In the genomic region with DNA sequence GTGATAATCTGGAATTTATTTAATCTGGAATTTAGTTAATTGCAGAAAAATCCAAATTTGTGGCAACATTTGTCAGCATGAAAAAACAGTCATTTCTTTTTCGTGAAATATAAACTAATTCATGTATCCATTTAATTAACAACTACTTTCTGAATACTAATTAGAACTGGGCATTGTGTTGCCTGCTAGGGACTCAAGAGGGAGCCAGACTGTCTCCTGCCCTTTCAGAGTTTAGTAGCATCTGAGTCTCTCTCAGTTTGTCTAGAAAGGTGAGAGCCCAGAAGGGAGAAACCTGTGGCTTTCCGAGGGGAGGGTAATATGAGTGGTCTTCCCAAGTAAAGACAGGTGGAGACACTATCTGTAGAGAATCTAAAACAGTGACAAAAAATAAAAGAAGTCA, we compare ENCODE assay signal across 8 cellular contexts.
DNase-seq lines count a peak whose midpoint lies in the region; ATAC-seq and TF ChIP-seq lines count a peak whose summit lies in the region.

No MANE protein-coding gene starts in this region.

- no peak overlapping the region for H3K4me3 Mint-ChIP-seq in activated T-helper 1 cell treated with anti-CD3 and anti-CD28 coated beads, Interleukin-12 subunit alpha, Interleukin-12 subunit beta, Interleukin-2, Interleukin-4 antibody, amounts not matched to agents 30 ng/mL and 10 ng/mL and 1 ng/mL, durations not matched to agents 14 hours and 24 hours and 36 hours

- H3K27ac Mint-ChIP-seq in activated T-helper 1 cell treated with anti-CD3 and anti-CD28 coated beads, Interleukin-12 subunit alpha, Interleukin-12 subunit beta, Interleukin-2, Interleukin-4 antibody, amounts not matched to agents 30 ng/mL and 10 ng/mL and 1 ng/mL, durations not matched to agents 14 hours and 24 hours and 36 hours = no peak overlapping the region

- H3K36me3 ChIP-seq in GM06990 (ENCODE audit: control insufficient read depth, insufficient read depth, low read length) = no peaks in the 10 kb centered on the region

- peak; percentile 67 for TF ChIP-seq CTCF in GM06990 (IDR thresholded peaks at IDR 0.05; ENCODE audit: insufficient read depth, low read length, poor library complexity, severe bottlenecking)
- peak; percentile 76 for TF ChIP-seq CTCF in epithelial cell of esophagus (IDR thresholded peaks at IDR 0.05; ENCODE audit: insufficient read depth, low read depth, low read length, missing control alignments)

- DNase-seq in GM06990 (ENCODE audit: extremely low read depth, insufficient read length) (no peak), epithelial cell of esophagus (ENCODE audit: low read depth) (peak; percentile 59), GOT3 (lab: John Stamatoyannopoulos, UW) (no peak), Ammon's horn (ENCODE audit: low spot score) (no peak)
- DNase-seq in activated T-helper 1 cell treated with anti-CD3 and anti-CD28 coated beads, Interleukin-12 subunit alpha, Interleukin-12 subunit beta, Interleukin-2, Interleukin-4 antibody, amounts not matched to agents 30 ng/mL and 10 ng/mL and 1 ng/mL, durations not matched to agents 14 hours and 24 hours and 36 hours (ENCODE audit: low spot score) = no peak
- DNase-seq in activated CD4-positive, alpha-beta T cell treated with anti-CD3 and anti-CD28 coated beads, Interleukin-2, amount 50 U/mL, for 1 hour = no peak

- no peaks in the 10 kb centered on the region for H3K4me1 Mint-ChIP-seq in activated T-helper 1 cell treated with anti-CD3 and anti-CD28 coated beads, Interleukin-12 subunit alpha, Interleukin-12 subunit beta, Interleukin-2, Interleukin-4 antibody, amounts not matched to agents 30 ng/mL and 10 ng/mL and 1 ng/mL, durations not matched to agents 14 hours and 24 hours and 36 hours (ENCODE audit: low read depth)

- H3K36me3 Mint-ChIP-seq in activated T-helper 1 cell treated with anti-CD3 and anti-CD28 coated beads, Interleukin-12 subunit alpha, Interleukin-12 subunit beta, Interleukin-2, Interleukin-4 antibody, amounts not matched to agents 30 ng/mL and 10 ng/mL and 1 ng/mL, durations not matched to agents 14 hours and 24 hours and 36 hours (ENCODE audit: low read depth) = no peaks in the 10 kb centered on the region

- intact Hi-C loops in activated T-helper 1 cell treated with anti-CD3 and anti-CD28 coated beads, Interleukin-12 subunit alpha, Interleukin-12 subunit beta, Interleukin-2, Interleukin-4 antibody, amounts not matched to agents 30 ng/mL and 10 ng/mL and 1 ng/mL, durations not matched to agents 14 hours and 24 hours and 36 hours (cut with micrococcal nuclease) = loop anchor here (1.0 kb wide), 1 partner anchor 257 kb away; no protein-coding TSS in a partner anchor

- H3K9me3 Mint-ChIP-seq in activated T-helper 1 cell treated with anti-CD3 and anti-CD28 coated beads, Interleukin-12 subunit alpha, Interleukin-12 subunit beta, Interleukin-2, Interleukin-4 antibody, amounts not matched to agents 30 ng/mL and 10 ng/mL and 1 ng/mL, durations not matched to agents 14 hours and 24 hours and 36 hours = no peaks in the 10 kb centered on the region

- H3K27me3 ChIP-seq in GM06990 (replicated peaks; ENCODE audit: control insufficient read depth, insufficient read depth, low read length) = no peaks in the 10 kb centered on the region; the same call in 1 of the 2 replicates

- H3K4me3 ChIP-seq in GM06990 (replicated peaks; ENCODE audit: low read depth, low read length) (no peak overlapping the region), epithelial cell of esophagus (ENCODE audit: low read length) (no peak overlapping the region)

- peak; percentile 64 for ATAC-seq in GM19467 (IDR thresholded peaks at IDR 0.05; ENCODE audit: unreplicated experiment)
- ATAC-seq in HG03520 (IDR thresholded peaks at IDR 0.05; ENCODE audit: unreplicated experiment) = peak; percentile 65

- H3K27me3 Mint-ChIP-seq in activated T-helper 1 cell treated with anti-CD3 and anti-CD28 coated beads, Interleukin-12 subunit alpha, Interleukin-12 subunit beta, Interleukin-2, Interleukin-4 antibody, amounts not matched to agents 30 ng/mL and 10 ng/mL and 1 ng/mL, durations not matched to agents 14 hours and 24 hours and 36 hours (ENCODE audit: insufficient read depth) = peaks cover 5% of the 10 kb centered on the region
